Comparison of ENCODE assay signal across 1 cellular context in genomic region chr15:83871808-83872559, GRCh38.
A peak's percentile ranks its signal among the peaks of the same experiment; 100 is the strongest.
TF ChIP-seq lines count a peak whose summit lies in the region.

No MANE protein-coding gene starts in this region.

TF ChIP-seq in HepG2, 621 proteins besides CTCF, POLR2A, EP300 and RAD21 (continued from another document):
- TF ChIP-seq GMEB2 (CRISPR knock-in tag; IDR thresholded peaks at IDR 0.05; ENCODE audit: low read depth), result no peak
- TF ChIP-seq TEAD2 (CRISPR knock-in tag; IDR thresholded peaks at IDR 0.05), result no peak
- no peak for TF ChIP-seq MAF1 (CRISPR knock-in tag; IDR thresholded peaks at IDR 0.05; ENCODE audit: borderline replicate concordance)
- no peak for TF ChIP-seq ZNF282 (IDR thresholded peaks at IDR 0.05; ENCODE audit: partially characterized antibody)
- no peak for TF ChIP-seq GPN1 (CRISPR knock-in tag; IDR thresholded peaks at IDR 0.05; ENCODE audit: borderline replicate concordance)
- TF ChIP-seq ZSCAN20 (CRISPR knock-in tag; IDR thresholded peaks at IDR 0.05; ENCODE audit: borderline replicate concordance), result no peak
- 0 out of 2 replicates have a peak, but pooled peaks have one; percentile 22 for TF ChIP-seq NFE2L2 (IDR thresholded peaks at IDR 0.05; ENCODE audit: low read length)
- TF ChIP-seq NONO (IDR thresholded peaks at IDR 0.05), result no peak
- TF ChIP-seq NONO (CRISPR knock-in tag; conservative IDR thresholded peaks at IDR 0.05), result no peak
- no peak for TF ChIP-seq ZNF775 (CRISPR knock-in tag; IDR thresholded peaks at IDR 0.05; ENCODE audit: borderline replicate concordance)
- TF ChIP-seq ZFP37 (CRISPR knock-in tag; IDR thresholded peaks at IDR 0.05; ENCODE audit: borderline replicate concordance), result no peak
- 0 out of 2 replicates have a peak, but pooled peaks have one; percentile 41 for TF ChIP-seq NFE2 (CRISPR knock-in tag; IDR thresholded peaks at IDR 0.05)
- peak; percentile 71 for TF ChIP-seq MAFF (IDR thresholded peaks at IDR 0.05; ENCODE audit: low read depth, low read length)
